11 cellular contexts compared by ENCODE assay signal in genomic region chr5:68274847-68275700, GRCh38. TPM values are rescaled to one million over a fixed set of nuclear protein-coding genes. Genes with fewer than 3 reads are reported as not detected.
DNase-seq lines count a peak whose midpoint lies in the region; ATAC-seq and TF ChIP-seq lines count a peak whose summit lies in the region.
"Had no signal": no experiment of that assay in that cellular context is flagged by ENCODE, and none has a peak within 500 bp of the region (broad histone marks: within the 10 kb centered on the region; RNA-seq: fewer than 3 reads in every experiment).

No MANE protein-coding gene starts in this region.

- H3K4me1 ChIP-seq in breast epithelium: peaks cover 0 to 25% of the 10 kb centered on the region in 2 donors
- H3K4me1 ChIP-seq in endodermal cell (ENCODE audit: control insufficient read depth, insufficient read depth, low read length): no peaks in the 10 kb centered on the region
- no peaks in the 10 kb centered on the region for H3K4me1 ChIP-seq in neural progenitor cell

- TF ChIP-seq CTCF in CD14-positive monocyte (IDR thresholded peaks at IDR 0.05) (no peak), breast epithelium (IDR thresholded peaks at IDR 0.05) (no peak), endodermal cell (conservative IDR thresholded peaks at IDR 0.05) (no peak), neural progenitor cell (IDR thresholded peaks at IDR 0.05) (no peak)

- H3K36me3 ChIP-seq in breast epithelium: no peaks in the 10 kb centered on the region
- H3K36me3 ChIP-seq in endodermal cell (ENCODE audit: control insufficient read depth, insufficient read depth, low read length): peaks cover 61% of the 10 kb centered on the region
- no peaks in the 10 kb centered on the region for H3K36me3 ChIP-seq in neural progenitor cell
- H3K36me3 ChIP-seq: ovary had no signal

- no peak for DNase-seq in CD14-positive monocyte (ENCODE audit: low spot score)
- no peak for DNase-seq in breast epithelium (ENCODE audit: low spot score in 2 of 2)
- DNase-seq in erythroblast (lab: John Stamatoyannopoulos, UW): no peak
- DNase-seq in NCI-H1694 (lab: John Stamatoyannopoulos, UW): no peak
- no peak for DNase-seq in endodermal cell
- DNase-seq in neural progenitor cell (ENCODE audit: low spot score): no peak
- DNase-seq: ovary; stimulated activated CD8-positive, alpha-beta memory T cell treated with anti-CD3 and anti-CD28 coated beads, Interleukin-4, amount 100 ng/mL, for 48 hours had no signal

- H3K4me3 ChIP-seq in breast epithelium (no peak overlapping the region), endodermal cell (ENCODE audit: low read length) (no peak overlapping the region), neural progenitor cell (no peak overlapping the region)
- H3K4me3 ChIP-seq: BLaER1, ovary had no signal

- TF ChIP-seq POLR2A in breast epithelium (IDR thresholded peaks at IDR 0.05): no peak
- TF ChIP-seq POLR2A in erythroblast (IDR thresholded peaks at IDR 0.05; ENCODE audit: low read length): no peak

- peak; percentile 55 for ATAC-seq in GM19035 (IDR thresholded peaks at IDR 0.05; ENCODE audit: unreplicated experiment)
- peak; percentile 47 for ATAC-seq in HG03060 (IDR thresholded peaks at IDR 0.05; ENCODE audit: low read depth, unreplicated experiment)

- H3K27me3 ChIP-seq in breast epithelium: no peaks in the 10 kb centered on the region
- no peaks in the 10 kb centered on the region for H3K27me3 ChIP-seq in endodermal cell (ENCODE audit: control insufficient read depth, insufficient read depth, low read length, poor library complexity, severe bottlenecking)
- H3K27me3 ChIP-seq in neural progenitor cell: no peaks in the 10 kb centered on the region
- H3K27me3 ChIP-seq: BLaER1, ovary had no signal

- H3K4me2 ChIP-seq in neural progenitor cell: no peak overlapping the region
- H3K4me2 ChIP-seq: BLaER1 had no signal

- 81 to 88% methylated on average over 6 to 9 of the region's 9 CpGs for WGBS in endodermal cell (ENCODE audit: insufficient coverage in 1 of 2, insufficient read length in 1 of 2), 2 experiments

- H3F3A ChIP-seq in neural progenitor cell (ENCODE audit: low read depth): no peaks in the 10 kb centered on the region

- H3K79me2 ChIP-seq in neural progenitor cell (ENCODE audit: low read depth): peaks cover 6% of the 10 kb centered on the region

- H3K4me3 Mint-ChIP-seq in CD14-positive monocyte: no peak overlapping the region
- no peak overlapping the region for H3K4me3 Mint-ChIP-seq in endodermal cell
- H3K4me3 Mint-ChIP-seq in neural progenitor cell: no peak overlapping the region

- H3K36me3 Mint-ChIP-seq in CD14-positive monocyte: peaks cover 62 to 70% of the 10 kb centered on the region in 2 donors
- peaks cover 33% of the 10 kb centered on the region for H3K36me3 Mint-ChIP-seq in endodermal cell (ENCODE audit: low read depth)
- peaks cover 41% of the 10 kb centered on the region for H3K36me3 Mint-ChIP-seq in neural progenitor cell

- intact Hi-C loops in CD14-positive monocyte (cut with micrococcal nuclease): loop anchor here in 1 of 2 donors (5.0 kb wide), 1 partner anchor 1028 kb away; no protein-coding TSS in a partner anchor
- intact Hi-C loops in breast epithelium (cut with DNase I; ENCODE audit: low total_unique reads): no loop called here

- H3K9ac ChIP-seq in endodermal cell (ENCODE audit: extremely low read depth, low read length, poor library complexity, severe bottlenecking): no peak overlapping the region
- H3K9ac ChIP-seq in neural progenitor cell: no peak overlapping the region
- H3K9ac ChIP-seq: BLaER1 had no signal

- no peak overlapping the region for H2AFZ ChIP-seq in neural progenitor cell (replicated peaks)

- no peaks in the 10 kb centered on the region for H3K9me3 ChIP-seq in breast epithelium
- no peaks in the 10 kb centered on the region for H3K9me3 ChIP-seq in endodermal cell (ENCODE audit: control insufficient read depth, low read length)
- no peaks in the 10 kb centered on the region for H3K9me3 ChIP-seq in neural progenitor cell (ENCODE audit: low read depth)
- H3K9me3 ChIP-seq: BLaER1, ovary had no signal

- H4K20me1 ChIP-seq in neural progenitor cell (ENCODE audit: low read depth): no peaks in the 10 kb centered on the region

- H3K27ac ChIP-seq in breast epithelium (peak overlapping the region; percentile 56 to 70), endodermal cell (ENCODE audit: low read depth, low read length) (no peak overlapping the region), neural progenitor cell (no peak overlapping the region)
- H3K27ac ChIP-seq: BLaER1, ovary had no signal

- H3K9me3 Mint-ChIP-seq in CD14-positive monocyte (no peaks in the 10 kb centered on the region), endodermal cell (no peaks in the 10 kb centered on the region), neural progenitor cell (no peaks in the 10 kb centered on the region)

- H3K27ac Mint-ChIP-seq in CD14-positive monocyte (peak overlapping the region in 4 of 7 donors; percentile 7 to 51 (median 40)), endodermal cell (no peak overlapping the region), neural progenitor cell (no peak overlapping the region)

- H3K27me3 Mint-ChIP-seq in CD14-positive monocyte (ENCODE audit: low read depth in 3 of 3): no peaks in the 10 kb centered on the region
- H3K27me3 Mint-ChIP-seq in endodermal cell (ENCODE audit: insufficient read depth): no peaks in the 10 kb centered on the region
- no peaks in the 10 kb centered on the region for H3K27me3 Mint-ChIP-seq in neural progenitor cell (ENCODE audit: insufficient read depth, low read depth)

- peaks cover 5% of the 10 kb centered on the region for H3K4me1 Mint-ChIP-seq in CD14-positive monocyte
- peaks cover 12% of the 10 kb centered on the region for H3K4me1 Mint-ChIP-seq in endodermal cell
- H3K4me1 Mint-ChIP-seq in neural progenitor cell: peaks cover 29% of the 10 kb centered on the region

RNA-seq across cellular contexts. Expression of gene PIK3R1, which starts 59.5 kb away (rescaled TPM):
- polyA plus RNA-seq in CD14-positive monocyte: 10 to 100 TPM; 10.5 to 25.5 TPM
- total RNA-seq in breast epithelium: 100 to 1,000 TPM; 193 to 429 (median 275) TPM
- 10 to 100 TPM; 29.8 to 30.2 TPM for total RNA-seq in endodermal cell
- 29.8 TPM for polyA plus RNA-seq in endodermal cell (2013, experiment 1 of 2)
- polyA plus RNA-seq in endodermal cell (2013, experiment 2 of 2): 31.2 TPM
- 19.7 and 24.2 TPM in 2 replicates for total RNA-seq in neural progenitor cell (ENCODE audit: low replicate concordance)

Comparison
In these comparisons a context has a peak if more than half of its experiments do, and no peak if none do; other contexts are left out.
1. H3K27ac Mint-ChIP-seq: peak in CD14-positive monocyte (4 of 7); none in endodermal cell (single experiment) and neural progenitor cell (single experiment).
2. H3K27ac ChIP-seq: peak in breast epithelium (2 of 2); none in endodermal cell (single experiment) and neural progenitor cell (single experiment).